Comparison of ENCODE assay signal across 28 cellular contexts in the genomic region with DNA sequence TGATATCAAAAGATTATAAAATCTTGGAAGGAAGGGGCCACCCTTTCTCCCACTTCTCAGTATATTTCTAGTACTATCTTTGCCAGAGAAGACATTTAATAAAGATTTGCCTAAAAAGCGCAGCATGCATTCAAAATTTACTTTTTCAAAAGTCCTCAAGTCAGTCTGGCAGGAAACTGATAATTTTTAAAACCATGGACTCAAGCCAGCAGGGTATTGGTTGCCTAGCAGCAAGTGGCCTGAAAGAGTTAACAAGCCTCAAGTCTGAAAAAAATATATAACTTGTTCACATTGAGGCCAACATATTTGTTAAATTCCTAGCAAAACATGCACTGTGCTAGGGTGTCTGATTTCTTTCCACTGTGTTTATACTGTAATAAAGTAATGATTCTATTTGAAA.
"Had no signal": no experiment of that assay in that cellular context is flagged by ENCODE, and none has a peak within 500 bp of the region (broad histone marks: within the 10 kb centered on the region; RNA-seq: fewer than 3 reads in every experiment).

No MANE protein-coding gene starts in this region.

- H3K36me3 ChIP-seq: ascending aorta, cardiac muscle cell, MG63 had no signal

- H3K27me3 Mint-ChIP-seq: activated CD4-positive, alpha-beta memory T cell treated with anti-CD3 and anti-CD28 coated beads, Interleukin-2, amount 10 ng/mL, durations not matched to agents 7 days and 5 days; activated naive CD4-positive, alpha-beta T cell treated with anti-CD3 and anti-CD28 coated beads, Interleukin-2, amount 50 U/mL, for 24 hours; activated naive CD8-positive, alpha-beta T cell treated with anti-CD3 and anti-CD28 coated beads, Interleukin-2, amount 10 ng/mL, durations not matched to agents 7 days and 5 days; central memory CD8-positive, alpha-beta T cell had no signal

- H3K4me2 ChIP-seq: PC-9 had no signal

- H3K9me3 ChIP-seq: ascending aorta, MG63 had no signal

- H2AFZ ChIP-seq: PC-9 had no signal

- H3K9me3 Mint-ChIP-seq: activated CD4-positive, alpha-beta memory T cell treated with anti-CD3 and anti-CD28 coated beads, Interleukin-2, amount 10 ng/mL, durations not matched to agents 7 days and 5 days; activated naive CD4-positive, alpha-beta T cell treated with anti-CD3 and anti-CD28 coated beads, Interleukin-2, amount 50 U/mL, for 24 hours; activated naive CD8-positive, alpha-beta T cell treated with anti-CD3 and anti-CD28 coated beads, Interleukin-2, amount 10 ng/mL, durations not matched to agents 7 days and 5 days; activated T-helper 2 cell treated with anti-CD3 and anti-CD28 coated beads, Interferon-gamma antibody, Interleukin-2, Interleukin-4, amounts not matched to agents 10 μg/mL and 5 μg/mL and 100 μg/mL, durations not matched to agents 14 hours and 24 hours and 36 hours; central memory CD8-positive, alpha-beta T cell had no signal

- H3K4me3 Mint-ChIP-seq: activated CD4-positive, alpha-beta memory T cell treated with anti-CD3 and anti-CD28 coated beads, Interleukin-2, amount 10 ng/mL, durations not matched to agents 7 days and 5 days; activated naive CD4-positive, alpha-beta T cell treated with anti-CD3 and anti-CD28 coated beads, Interleukin-2, amount 50 U/mL, for 24 hours; activated naive CD8-positive, alpha-beta T cell treated with anti-CD3 and anti-CD28 coated beads, Interleukin-2, amount 10 ng/mL, durations not matched to agents 7 days and 5 days; central memory CD8-positive, alpha-beta T cell had no signal

- H3K36me3 Mint-ChIP-seq: activated naive CD4-positive, alpha-beta T cell treated with anti-CD3 and anti-CD28 coated beads, Interleukin-2, amount 50 U/mL, for 24 hours; activated naive CD8-positive, alpha-beta T cell treated with anti-CD3 and anti-CD28 coated beads, Interleukin-2, amount 10 ng/mL, durations not matched to agents 7 days and 5 days had no signal

- H3K4me1 Mint-ChIP-seq: activated CD4-positive, alpha-beta memory T cell treated with anti-CD3 and anti-CD28 coated beads, Interleukin-2, amount 10 ng/mL, durations not matched to agents 7 days and 5 days; activated naive CD4-positive, alpha-beta T cell treated with anti-CD3 and anti-CD28 coated beads, Interleukin-2, amount 50 U/mL, for 24 hours; activated naive CD8-positive, alpha-beta T cell treated with anti-CD3 and anti-CD28 coated beads, Interleukin-2, amount 10 ng/mL, durations not matched to agents 7 days and 5 days; central memory CD8-positive, alpha-beta T cell had no signal

- DNase-seq: activated CD4-positive, alpha-beta memory T cell treated with anti-CD3 and anti-CD28 coated beads, Interleukin-2, amount 10 ng/mL, durations not matched to agents 7 days and 5 days; activated CD4-positive, alpha-beta T cell treated with anti-CD3 and anti-CD28 coated beads for 1 hour; activated CD4-positive, alpha-beta T cell treated with anti-CD3 and anti-CD28 coated beads for 48 hours; activated CD4-positive, CD25-positive, alpha-beta regulatory T cell; activated gamma-delta T cell; activated naive CD4-positive, alpha-beta T cell treated with Interleukin-2 at 50 U/mL for 16 hours; activated naive CD8-positive, alpha-beta T cell treated with anti-CD3 and anti-CD28 coated beads, Interleukin-2, amount 10 ng/mL, durations not matched to agents 7 days and 5 days; activated T-cell treated with anti-CD3 and anti-CD28 coated beads, Interleukin-2, amount 50 U/mL, for 1 hour; amygdala; Kasumi-1; KG1; MG63; NCI-H1092; NCI-H1436 treated with DMSO at 0.1 percent for 48 hours; NCI-H1694 treated with DMSO at 0.1 percent for 48 hours; NCI-H2029; NCI-H345; NCI-H524 treated with DMSO at 0.1 percent for 48 hours; PC-9; Right ventricle myocardium superior; T1000 had no signal

- H3K27ac Mint-ChIP-seq: activated CD4-positive, alpha-beta memory T cell treated with anti-CD3 and anti-CD28 coated beads, Interleukin-2, amount 10 ng/mL, durations not matched to agents 7 days and 5 days; activated naive CD4-positive, alpha-beta T cell treated with anti-CD3 and anti-CD28 coated beads, Interleukin-2, amount 50 U/mL, for 24 hours; activated naive CD8-positive, alpha-beta T cell treated with anti-CD3 and anti-CD28 coated beads, Interleukin-2, amount 10 ng/mL, durations not matched to agents 7 days and 5 days; activated T-helper 2 cell treated with anti-CD3 and anti-CD28 coated beads, Interferon-gamma antibody, Interleukin-2, Interleukin-4, amounts not matched to agents 10 μg/mL and 5 μg/mL and 100 μg/mL, durations not matched to agents 14 hours and 24 hours and 36 hours had no signal

- H3K4me3 ChIP-seq: ascending aorta, cardiac muscle cell, MG63, PC-9 had no signal

- H3K4me1 ChIP-seq: ascending aorta had no signal

- H3K27ac ChIP-seq: ascending aorta, cardiac muscle cell, PC-9, VCaP had no signal

- FAIRE-seq: RCC 7860 had no signal

- H3K27me3 ChIP-seq: ascending aorta, cardiac muscle cell, MG63 had no signal
